ENCODE assay signal across 1 cellular context in genomic region chr1:211831558-211832323, GRCh38.
TF ChIP-seq lines count a peak whose summit lies in the region.

No MANE protein-coding gene starts in this region.

TF ChIP-seq in HepG2, 621 proteins besides CTCF, POLR2A, EP300 and RAD21:
- TF ChIP-seq ZNF672 (CRISPR knock-in tag; IDR thresholded peaks at IDR 0.05), result no peak
- TF ChIP-seq HOMEZ (CRISPR knock-in tag; IDR thresholded peaks at IDR 0.05; ENCODE audit: low read depth), result no peak
- no peak for TF ChIP-seq BATF2 (CRISPR knock-in tag; IDR thresholded peaks at IDR 0.05)
- no peak for TF ChIP-seq FOXO4 (CRISPR knock-in tag; conservative IDR thresholded peaks at IDR 0.05)
- no peak for TF ChIP-seq CC2D1A (CRISPR knock-in tag; IDR thresholded peaks at IDR 0.05)
- TF ChIP-seq ATF7-NPFF (CRISPR knock-in tag; IDR thresholded peaks at IDR 0.05; ENCODE audit: low read depth), result no peak
- no peak for TF ChIP-seq ZFP36L1 (CRISPR knock-in tag; IDR thresholded peaks at IDR 0.05)
- TF ChIP-seq ZSCAN20 (CRISPR knock-in tag; IDR thresholded peaks at IDR 0.05; ENCODE audit: borderline replicate concordance), result no peak
- no peak for TF ChIP-seq TEAD3 (CRISPR knock-in tag; optimal IDR thresholded peaks at IDR 0.05; ENCODE audit: borderline replicate concordance)
- TF ChIP-seq ZNF609 (CRISPR knock-in tag; IDR thresholded peaks at IDR 0.05; ENCODE audit: borderline replicate concordance), result no peak
- TF ChIP-seq RNF219 (CRISPR knock-in tag; IDR thresholded peaks at IDR 0.05), result no peak
- TF ChIP-seq ZC3H4 (CRISPR knock-in tag; IDR thresholded peaks at IDR 0.05; ENCODE audit: borderline replicate concordance), result no peak
